In genomic region chr14:75437201-75438143, GRCh38 we compare ENCODE assay signal across 23 cellular contexts. TPM values are rescaled to one million over a fixed set of nuclear protein-coding genes. Genes with fewer than 3 reads are reported as not detected.
DNase-seq lines count a peak whose midpoint lies in the region; ATAC-seq and TF ChIP-seq lines count a peak whose summit lies in the region.
"Had no signal": no experiment of that assay in that cellular context is flagged by ENCODE, and none has a peak within 500 bp of the region (broad histone marks: within the 10 kb centered on the region; RNA-seq: fewer than 3 reads in every experiment).

No MANE protein-coding gene starts in this region.

- ATAC-seq in left lobe of liver = peak; percentile 11
- no peak for ATAC-seq in HG03432 (IDR thresholded peaks at IDR 0.05; ENCODE audit: unreplicated experiment)
- ATAC-seq: lower lobe of right lung, PC-3, T-helper 17 cell had no signal

- H3K4me1 ChIP-seq in OCI-LY7 (ENCODE audit: insufficient read depth, low read length, poor library complexity, severe bottlenecking) = peaks cover 94% of the 10 kb centered on the region
- H3K4me1 ChIP-seq: uterus had no signal

- H3K36me3 ChIP-seq in OCI-LY7 (ENCODE audit: insufficient read depth, low read length) = peaks cover 90% of the 10 kb centered on the region
- H3K36me3 ChIP-seq: uterus had no signal

- H3K9me3 ChIP-seq in OCI-LY7 (ENCODE audit: low read length) = no peaks in the 10 kb centered on the region
- H3K9me3 ChIP-seq: lower lobe of right lung, sigmoid colon, SJSA1, uterus had no signal

- H2AFZ ChIP-seq in OCI-LY7 (ENCODE audit: low read length) = no peak overlapping the region; the same call in 1 of the 2 replicates

- TF ChIP-seq CTCF in OCI-LY7 (conservative IDR thresholded peaks at IDR 0.05; ENCODE audit: low read length) = no peak

- H3K9me2 ChIP-seq in OCI-LY7 (ENCODE audit: insufficient read depth, low read length) = no peaks in the 10 kb centered on the region

- POLR2A ChIA-PET in OCI-LY7 (lab: Charles Lee) = interaction anchor here (0.5 to 2.8 kb wide), 12 partner anchors 8 to 410 kb away, joined by 3 to 9 read pairs (median 4); partner anchors contain the start of gene JDP2

- no peaks in the 10 kb centered on the region for H4K20me1 ChIP-seq in OCI-LY7 (ENCODE audit: insufficient read depth, low read length)

- CTCF ChIA-PET in OCI-LY7 (lab: Charles Lee; ENCODE audit: unreplicated experiment) = no interaction called here

- H3K27ac ChIP-seq in OCI-LY7 (ENCODE audit: low read depth, low read length, poor library complexity, severe bottlenecking) (peak overlapping the region; percentile 84), temporal lobe (ENCODE audit: low read depth, low read length) (peak overlapping the region; percentile 13)
- H3K27ac ChIP-seq: C4-2B, lower lobe of right lung, SJSA1 had no signal

- peak overlapping the region; percentile 92 for H3K4me2 ChIP-seq in OCI-LY7 (ENCODE audit: low read length)

- peak; percentile 14 for DNase-seq in NCI-H345 (lab: John Stamatoyannopoulos, UW)
- no peak for DNase-seq in NCI-H345 treated with DMSO at 0.1 percent for 48 hours (lab: John Stamatoyannopoulos, UW; ENCODE audit: unreplicated experiment)
- DNase-seq in OCI-LY7 (ENCODE audit: low spot score) = peak; percentile 77
- no peak for DNase-seq in left lobe of liver (ENCODE audit: low spot score)
- no peak for DNase-seq in retina
- DNase-seq in NCI-H510A (lab: John Stamatoyannopoulos, UW) = no peak
- DNase-seq: activated CD4-positive, alpha-beta memory T cell treated with anti-CD3 and anti-CD28 coated beads for 36 hours; activated naive CD4-positive, alpha-beta T cell treated with anti-CD3 and anti-CD28 coated beads for 36 hours; aorta; effector CD8-positive, alpha-beta T cell; glutamatergic neuron; H7; lower lobe of right lung; NCI-H1930; PC-3; sigmoid colon; stimulated activated CD4-positive, alpha-beta T cell treated with anti-CD3 and anti-CD28 coated beads, Interleukin-1b, Interleukin-23, amount 100 ng/mL, for 48 hours; T-helper 17 cell; uterus had no signal

- no TSS peak for BruUV-seq in OCI-LY7 (replicated peaks; lab: Mats Ljungman, UMichigan)

- peaks cover 73% of the 10 kb centered on the region; the same call in 1 of the 2 replicates for H3K79me2 ChIP-seq in OCI-LY7 (ENCODE audit: insufficient read depth, low read depth, low read length)

- intact Hi-C loops in OCI-LY7 (cut with micrococcal nuclease; ENCODE audit: unreplicated experiment) = loop anchor here (5.0 kb wide), 1 partner anchor 130 kb away; no protein-coding TSS in a partner anchor

- H3K4me3 ChIP-seq in OCI-LY7 (ENCODE audit: low read depth, low read length, poor library complexity, severe bottlenecking) = peak overlapping the region; percentile 64
- H3K4me3 ChIP-seq: lower lobe of right lung, sigmoid colon, SJSA1, uterus had no signal

RNA-seq across cellular contexts. Expression of gene JDP2, which starts 9.7 kb away (rescaled TPM):
- 53.7 and 62.7 TPM in 2 replicates for total RNA-seq in OCI-LY7 (2014; rRNA removed; shearing (Covaris generic))
- total RNA-seq in OCI-LY7 (2022) = 44.5 and 45.7 TPM in 2 replicates
- 12.8 TPM for total RNA-seq in left lobe of liver
- total RNA-seq in temporal lobe = 3.2 TPM

Comparison
In these comparisons a context has a peak if more than half of its experiments do, and no peak if none do; other contexts are left out.
1. DNase-seq: peak in NCI-H345 (single experiment) and OCI-LY7 (single experiment); none in NCI-H345 treated with DMSO at 0.1 percent for 48 hours (single experiment), left lobe of liver (single experiment), retina (single experiment) and NCI-H510A (single experiment).